Comparison of ENCODE assay signal across 28 cellular contexts in the genomic region with DNA sequence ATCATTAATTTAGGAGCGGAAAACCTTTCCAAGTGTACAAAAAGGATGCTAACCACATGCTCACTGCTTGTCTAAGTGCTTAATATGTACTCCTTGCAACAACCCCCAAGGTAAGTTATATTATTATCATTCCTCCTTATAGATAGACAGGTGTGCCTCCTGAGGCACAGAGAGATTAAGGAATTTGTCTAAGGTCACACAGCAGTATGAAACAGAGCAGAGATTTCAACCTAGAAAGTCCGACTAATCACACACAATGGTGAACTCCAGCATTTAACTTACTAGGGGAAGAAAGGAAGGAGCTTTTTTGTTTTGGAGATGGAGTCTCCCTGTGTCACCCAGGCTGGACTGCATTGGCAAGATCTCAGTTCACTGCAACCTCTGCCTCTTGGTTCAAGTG.
"Had no signal": no experiment of that assay in that cellular context is flagged by ENCODE, and none has a peak within 500 bp of the region (broad histone marks: within the 10 kb centered on the region; RNA-seq: fewer than 3 reads in every experiment).

No MANE protein-coding gene starts in this region.

- H3K4me1 ChIP-seq: colonic mucosa, esophagus muscularis mucosa, foreskin keratinocyte, gastrocnemius medialis, gastroesophageal sphincter, heart left ventricle, heart right ventricle had no signal

- FAIRE-seq: colon, endometrium, endothelial cell of umbilical vein, frontal cortex had no signal

- H3K4me3 ChIP-seq: colonic mucosa, coronary artery, dorsolateral prefrontal cortex, esophagus muscularis mucosa, esophagus squamous epithelium, gastrocnemius medialis, gastroesophageal sphincter, heart left ventricle, heart right ventricle had no signal

- DNase-seq: colonic mucosa; cortex of kidney; dermis blood vessel endothelial cell; dorsolateral prefrontal cortex; effector CD4-positive, alpha-beta T cell; effector CD8-positive, alpha-beta T cell; effector memory CD4-positive, alpha-beta T cell; effector memory CD8-positive, alpha-beta T cell; endodermal cell; erythroblast; esophagus squamous epithelium; foreskin fibroblast; foreskin keratinocyte; foreskin melanocyte; gastrocnemius medialis; glutamatergic neuron; head of caudate nucleus; heart left ventricle; heart right ventricle had no signal

- H3K27ac ChIP-seq: colonic mucosa, coronary artery, dorsolateral prefrontal cortex, epithelial cell of prostate, esophagus muscularis mucosa, esophagus squamous epithelium, foreskin keratinocyte, gastrocnemius medialis, gastroesophageal sphincter, heart left ventricle, heart right ventricle had no signal

- ATAC-seq: effector memory CD8-positive, alpha-beta T cell; esophagus mucosa; foreskin keratinocyte; gastrocnemius medialis; gastroesophageal sphincter; heart left ventricle; heart right ventricle had no signal

- H3K27me3 ChIP-seq: colonic mucosa, esophagus muscularis mucosa, esophagus squamous epithelium, foreskin keratinocyte, gastrocnemius medialis, gastroesophageal sphincter, heart left ventricle, heart right ventricle had no signal

- H3K36me3 ChIP-seq: colonic mucosa, esophagus muscularis mucosa, esophagus squamous epithelium, gastrocnemius medialis, gastroesophageal sphincter, heart left ventricle, heart right ventricle had no signal

- H3K9me3 ChIP-seq: colonic mucosa, esophagus muscularis mucosa, esophagus squamous epithelium, gastrocnemius medialis, gastroesophageal sphincter, heart left ventricle, heart right ventricle had no signal
